In genomic region chr17:80029235-80029974, GRCh38 we compare ENCODE assay signal across 8 cellular contexts. TPM values are rescaled to one million over a fixed set of nuclear protein-coding genes. Genes with fewer than 3 reads are reported as not detected.
A peak's percentile ranks its signal among the peaks of the same experiment; 100 is the strongest.
DNase-seq lines count a peak whose midpoint lies in the region; ATAC-seq and TF ChIP-seq lines count a peak whose summit lies in the region.

No MANE protein-coding gene starts in this region.

- no peaks in the 10 kb centered on the region for H3K9me3 Mint-ChIP-seq in osteocyte (ENCODE audit: unreplicated experiment)

- peak overlapping the region; percentile 32 to 40 for H3K27ac ChIP-seq in esophagus (ENCODE audit: low read depth in 2 of 2, low read length in 1 of 2)

- no peak overlapping the region for H3K4me3 Mint-ChIP-seq in osteocyte (ENCODE audit: unreplicated experiment)

- no peaks in the 10 kb centered on the region for H3K36me3 ChIP-seq in esophagus (ENCODE audit: control insufficient read depth in 2 of 2, insufficient read depth in 2 of 2, low read length in 1 of 2)
- no peaks in the 10 kb centered on the region for H3K36me3 ChIP-seq in BE2C

- H3K4me1 Mint-ChIP-seq in osteocyte (ENCODE audit: unreplicated experiment), result peaks cover 44% of the 10 kb centered on the region

- no peaks in the 10 kb centered on the region for H3K9me3 ChIP-seq in esophagus (ENCODE audit: control insufficient read depth in 2 of 2, insufficient read depth in 1 of 2, low read depth in 1 of 2, low read length in 1 of 2)
- H3K9me3 ChIP-seq in BE2C, result no peaks in the 10 kb centered on the region

- WGBS in esophagus, 2 donors, result 63 to 64% methylated on average over 9 of the region's 9 CpGs

- no peak for TF ChIP-seq CTCF in osteocyte (IDR thresholded peaks at IDR 0.05)
- no peak for TF ChIP-seq CTCF in BE2C (IDR thresholded peaks at IDR 0.05; ENCODE audit: low read depth, low read length)

- H3K27me3 Mint-ChIP-seq in osteocyte (ENCODE audit: unreplicated experiment), result no peaks in the 10 kb centered on the region

- DNase-seq in DMS 273 treated with DMSO at 0.1 percent for 48 hours (lab: John Stamatoyannopoulos, UW) (peak; percentile 70), NCI-H2171 treated with DMSO at 0.1 percent for 48 hours (lab: John Stamatoyannopoulos, UW) (peak; percentile 86), osteocyte (ENCODE audit: extremely low spot score, unreplicated experiment) (no peak), occipital lobe (lab: John Stamatoyannopoulos, UW) (no peak), BE2C (no peak)

- ATAC-seq in HG03045 (IDR thresholded peaks at IDR 0.05; ENCODE audit: unreplicated experiment) (no peak), HG03159 (IDR thresholded peaks at IDR 0.05; ENCODE audit: unreplicated experiment) (no peak)

- H3K4me1 ChIP-seq in esophagus (ENCODE audit: control insufficient read depth in 2 of 2, insufficient read depth in 2 of 2, low read length in 1 of 2), result peaks cover 3 to 31% of the 10 kb centered on the region in 2 donors
- H3K4me1 ChIP-seq in BE2C, result no peaks in the 10 kb centered on the region

- H3K4me3 ChIP-seq in esophagus (ENCODE audit: low read depth in 1 of 2, low read length in 2 of 2) (no peak overlapping the region), BE2C (ENCODE audit: low read depth, low read length) (no peak overlapping the region)

- no peaks in the 10 kb centered on the region for H3K27me3 ChIP-seq in esophagus (ENCODE audit: control insufficient read depth in 1 of 2, insufficient read depth in 2 of 2, low read length in 2 of 2)
- no peaks in the 10 kb centered on the region for H3K27me3 ChIP-seq in BE2C

- H3K36me3 Mint-ChIP-seq in osteocyte (ENCODE audit: unreplicated experiment), result peaks cover 4% of the 10 kb centered on the region

- peak overlapping the region; percentile 69 for H3K27ac Mint-ChIP-seq in osteocyte (ENCODE audit: unreplicated experiment)

RNA-seq across cellular contexts. Expression of gene TBC1D16, which starts 6.3 kb away (rescaled TPM):
- 1 to 10 TPM; 2.4 to 3.8 TPM for polyA plus RNA-seq in esophagus
- total RNA-seq in osteocyte (45.2 and 45.9 TPM in 2 replicates), occipital lobe (35.4 TPM)
- 6.8 TPM for polyA plus RNA-seq in BE2C (2012; ENCODE audit: insufficient read depth, insufficient read length, low read depth)

RNA-seq across cellular contexts. Expression of gene CCDC40, which starts 7.0 kb away (rescaled TPM):
- 1 to 10 TPM in 1 of 2 donors, under 1 TPM in 1; 0.48 to 1.3 TPM for polyA plus RNA-seq in esophagus
- total RNA-seq in osteocyte (9.5 and 10.5 TPM in 2 replicates), occipital lobe (5.0 TPM)
- polyA plus RNA-seq in BE2C (2012; ENCODE audit: insufficient read depth, insufficient read length, low read depth), result 6.0 TPM

Comparison
In these comparisons a context has a peak if more than half of its experiments do, and no peak if none do; other contexts are left out.
1. DNase-seq: peak in DMS 273 treated with DMSO at 0.1 percent for 48 hours (single experiment) and NCI-H2171 treated with DMSO at 0.1 percent for 48 hours (single experiment); none in osteocyte (single experiment), occipital lobe (single experiment) and BE2C (single experiment).